Comparison of ENCODE assay signal across 27 cellular contexts in the genomic region with DNA sequence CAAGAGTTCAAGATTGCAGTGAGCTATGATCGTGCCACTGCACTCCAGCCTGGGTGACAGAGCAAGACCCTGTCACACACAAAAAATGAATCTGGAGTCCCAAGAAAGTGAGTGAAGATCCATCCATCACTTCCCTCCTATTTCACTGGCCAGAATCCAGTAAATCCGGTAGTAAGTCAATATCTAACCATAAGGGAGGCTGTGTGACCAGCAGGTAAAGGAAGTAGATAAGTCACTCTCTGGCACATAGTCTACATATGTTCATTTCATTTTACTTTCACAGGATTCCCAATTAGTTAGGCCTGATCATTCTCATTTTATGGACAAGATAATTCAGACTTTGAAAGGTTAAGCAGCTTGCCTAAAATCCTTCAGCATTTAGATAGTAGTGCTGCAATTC.
"Had no signal": no experiment of that assay in that cellular context is flagged by ENCODE, and none has a peak within 500 bp of the region (broad histone marks: within the 10 kb centered on the region; RNA-seq: fewer than 3 reads in every experiment).

No MANE protein-coding gene starts in this region.

- H3K27ac Mint-ChIP-seq: activated B cell treated with CpG ODN at 0.5 μM for 24 hours; activated CD4-positive, alpha-beta T cell treated with anti-CD3 and anti-CD28 coated beads, Interleukin-2, amount 10 ng/mL, durations not matched to agents 24 days and 14 days; activated CD8-positive, alpha-beta memory T cell treated with anti-CD3 and anti-CD28 coated beads, Interleukin-2, amount 10 ng/mL, durations not matched to agents 7 days and 5 days; activated T-cell treated with anti-CD3 and anti-CD28 coated beads, Interleukin-2, amount 50 U/mL, for 24 hours; activated T-helper 1 cell treated with anti-CD3 and anti-CD28 coated beads, Interleukin-12 subunit alpha, Interleukin-12 subunit beta, Interleukin-2, Interleukin-4 antibody, amounts not matched to agents 30 ng/mL and 10 ng/mL and 1 ng/mL, durations not matched to agents 14 hours and 24 hours and 36 hours; T-helper 1 cell treated with Interleukin-12 subunit alpha and Interleukin-12 subunit beta and Interleukin-4 antibody, amounts not matched to agents 30 μg/mL and 1 μg/mL, for 36 hours had no signal

- H3K27ac ChIP-seq: breast epithelium, Peyer's patch, RWPE1, SJSA1 had no signal

- H3K36me3 ChIP-seq: breast epithelium, MG63, Peyer's patch, SJSA1 had no signal

- H3K9me3 ChIP-seq: breast epithelium, MG63, Peyer's patch, SJSA1 had no signal

- H3K27me3 ChIP-seq: breast epithelium, MG63, Peyer's patch, SJSA1 had no signal

- H3K36me3 Mint-ChIP-seq: activated CD8-positive, alpha-beta memory T cell treated with anti-CD3 and anti-CD28 coated beads, Interleukin-2, amount 10 ng/mL, durations not matched to agents 7 days and 5 days; activated naive CD4-positive, alpha-beta T cell treated with anti-CD3 and anti-CD28 coated beads, Interleukin-2, amount 50 U/mL, for 24 hours had no signal

- H3K4me3 Mint-ChIP-seq: activated B cell treated with CpG ODN at 0.5 μM for 24 hours; activated CD4-positive, alpha-beta T cell treated with anti-CD3 and anti-CD28 coated beads, Interleukin-2, amount 10 ng/mL, durations not matched to agents 24 days and 14 days; activated CD8-positive, alpha-beta memory T cell treated with anti-CD3 and anti-CD28 coated beads, Interleukin-2, amount 10 ng/mL, durations not matched to agents 7 days and 5 days; activated naive CD4-positive, alpha-beta T cell treated with anti-CD3 and anti-CD28 coated beads, Interleukin-2, amount 50 U/mL, for 24 hours; activated T-cell treated with anti-CD3 and anti-CD28 coated beads, Interleukin-2, amount 50 U/mL, for 24 hours; activated T-helper 1 cell treated with anti-CD3 and anti-CD28 coated beads, Interleukin-12 subunit alpha, Interleukin-12 subunit beta, Interleukin-2, Interleukin-4 antibody, amounts not matched to agents 30 ng/mL and 10 ng/mL and 1 ng/mL, durations not matched to agents 14 hours and 24 hours and 36 hours; T-helper 1 cell treated with Interleukin-12 subunit alpha and Interleukin-12 subunit beta and Interleukin-4 antibody, amounts not matched to agents 30 μg/mL and 1 μg/mL, for 36 hours had no signal

- H3K9me3 Mint-ChIP-seq: activated B cell treated with CpG ODN at 0.5 μM for 24 hours; activated CD4-positive, alpha-beta T cell treated with anti-CD3 and anti-CD28 coated beads, Interleukin-2, amount 10 ng/mL, durations not matched to agents 24 days and 14 days; activated naive CD4-positive, alpha-beta T cell treated with anti-CD3 and anti-CD28 coated beads, Interleukin-2, amount 50 U/mL, for 24 hours; activated T-cell treated with anti-CD3 and anti-CD28 coated beads, Interleukin-2, amount 50 U/mL, for 24 hours; activated T-helper 1 cell treated with anti-CD3 and anti-CD28 coated beads, Interleukin-12 subunit alpha, Interleukin-12 subunit beta, Interleukin-2, Interleukin-4 antibody, amounts not matched to agents 30 ng/mL and 10 ng/mL and 1 ng/mL, durations not matched to agents 14 hours and 24 hours and 36 hours; T-helper 1 cell treated with Interleukin-12 subunit alpha and Interleukin-12 subunit beta and Interleukin-4 antibody, amounts not matched to agents 30 μg/mL and 1 μg/mL, for 36 hours had no signal

- H3K27me3 Mint-ChIP-seq: activated B cell treated with CpG ODN at 0.5 μM for 24 hours; activated CD4-positive, alpha-beta T cell treated with anti-CD3 and anti-CD28 coated beads, Interleukin-2, amount 10 ng/mL, durations not matched to agents 24 days and 14 days; activated naive CD4-positive, alpha-beta T cell treated with anti-CD3 and anti-CD28 coated beads, Interleukin-2, amount 50 U/mL, for 24 hours had no signal

- H3K4me3 ChIP-seq: breast epithelium, MG63, Peyer's patch, SJSA1 had no signal

- ATAC-seq: activated CD8-positive, alpha-beta memory T cell treated with anti-CD3 and anti-CD28 coated beads, Interleukin-2, amount 10 ng/mL, durations not matched to agents 7 days and 5 days; SK-N-SH treated with all-trans-retinoic acid at 6 μM for 48 hours had no signal

- DNase-seq: activated B cell treated with CpG ODN at 0.5 μM for 24 hours; activated CD4-positive, alpha-beta T cell treated with anti-CD3 and anti-CD28 coated beads for 1 hour; activated CD4-positive, alpha-beta T cell treated with anti-CD3 and anti-CD28 coated beads, Interleukin-2, amount 10 ng/mL, durations not matched to agents 24 days and 14 days; activated CD4-positive, alpha-beta T cell treated with anti-CD3 and anti-CD28 coated beads, Interleukin-2, amount 50 U/mL, for 48 hours; activated CD8-positive, alpha-beta memory T cell treated with anti-CD3 and anti-CD28 coated beads, Interleukin-2, amount 10 ng/mL, durations not matched to agents 7 days and 5 days; activated effector memory CD4-positive, alpha-beta T cell treated with Interleukin-2 at 50 U/mL for 16 hours; activated naive CD4-positive, alpha-beta T cell; activated T-cell treated with anti-CD3 and anti-CD28 coated beads, Interleukin-2, amount 50 U/mL, for 24 hours; aorta; caudate nucleus; MG63; MV-4-11; NCI-H1092 treated with DMSO at 0.1 percent for 48 hours; NCI-H1694; NCI-H446; NCI-H524; NK-92 treated with Interleukin-12 subunit alpha and Interleukin-12 subunit beta, amount 100 ng/mL, for 24 hours; OCI-M1; Peyer's patch; T-helper 9 cell had no signal

- H3K4me1 ChIP-seq: breast epithelium had no signal
